Comparison of ENCODE assay signal across 9 cellular contexts in the genomic region with DNA sequence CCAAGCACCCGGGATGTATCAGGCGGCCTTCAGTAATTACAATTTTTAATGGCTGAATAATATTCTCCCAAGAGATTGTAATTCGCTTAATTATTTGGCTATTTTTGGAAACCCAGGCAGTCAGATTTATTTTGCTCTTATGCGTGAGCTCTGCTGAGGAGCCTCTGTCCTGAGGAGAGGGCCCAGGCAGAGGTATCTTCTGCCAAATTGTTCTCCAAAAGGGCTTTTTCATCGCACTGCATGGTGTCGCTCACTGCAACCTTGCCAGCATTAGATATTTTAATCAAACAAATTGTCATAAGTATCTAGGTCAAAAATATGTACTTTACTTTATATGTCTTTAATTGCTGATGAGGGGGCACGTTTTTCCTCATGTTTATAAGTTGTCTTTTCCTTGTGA. TPM values are rescaled to one million over a fixed set of nuclear protein-coding genes. Genes with fewer than 3 reads are reported as not detected.
"Had no signal": no experiment of that assay in that cellular context is flagged by ENCODE, and none has a peak within 500 bp of the region (broad histone marks: within the 10 kb centered on the region; RNA-seq: fewer than 3 reads in every experiment).

No MANE protein-coding gene starts in this region.

- DNase-seq: H9, HCEC 1CT had no signal

- H3K27ac ChIP-seq: HL-60 had no signal

- H3K4me3 ChIP-seq: GM23338 had no signal

- H3K36me3 Mint-ChIP-seq: IgD-negative memory B cell had no signal

- H3K4me3 Mint-ChIP-seq: GM23338, H9, IgD-negative memory B cell had no signal

- H3K4me1 Mint-ChIP-seq: GM23338, IgD-negative memory B cell had no signal

- H3K4me2 ChIP-seq: GM23338 had no signal

- H3K27ac Mint-ChIP-seq: GM23338, H9, IgD-negative memory B cell had no signal

- H3K9me3 Mint-ChIP-seq: GM23338, IgD-negative memory B cell had no signal

- ATAC-seq: HepG2 had no signal

- H2AFZ ChIP-seq: GM23338 had no signal

- FAIRE-seq: H1, H54, HepG2 had no signal

RNA-seq across cellular contexts. Expression of a gene that starts 5.8 kb away (rescaled TPM):
- total RNA-seq: HepG2, HT1080 had no signal
